ENCODE assay signal across 8 cellular contexts in genomic region chr11:16603890-16604783, GRCh38.
DNase-seq lines count a peak whose midpoint lies in the region; FAIRE-seq and TF ChIP-seq lines count a peak whose summit lies in the region.

No MANE protein-coding gene starts in this region.

- H3K4me2 ChIP-seq in BLaER1 = peak overlapping the region; percentile 99

- H3K36me3 ChIP-seq in BLaER1 = no peaks in the 10 kb centered on the region
- H3K36me3 ChIP-seq in MG63 = no peaks in the 10 kb centered on the region
- no peaks in the 10 kb centered on the region for H3K36me3 ChIP-seq in tibial nerve

- DNase-seq in MG63 = peak; percentile 37
- DNase-seq in ecto neural progenitor cell (ENCODE audit: low spot score) = peak; percentile 68
- DNase-seq in medulla oblongata (ENCODE audit: extremely low spot score) = peak; percentile 45
- DNase-seq in tibial nerve (ENCODE audit: low spot score in 2 of 2) = peak; percentile 43 to 50
- no peak for DNase-seq in NCI-H1048 (lab: John Stamatoyannopoulos, UW)
- no peak for DNase-seq in NCI-H2029 (lab: John Stamatoyannopoulos, UW)
- DNase-seq in GM19239 (ENCODE audit: insufficient read length, low spot score) = no peak

- peak in 1 of 2 donors; percentile 51 for TF ChIP-seq EP300 in tibial nerve (IDR thresholded peaks at IDR 0.05)

- H3K27me3 ChIP-seq in BLaER1 (peaks cover 74% of the 10 kb centered on the region), MG63 (peaks cover 9% of the 10 kb centered on the region), tibial nerve (peaks cover 0 to 20% of the 10 kb centered on the region in 2 donors)

- H3K4me3 ChIP-seq in BLaER1 = peak overlapping the region; percentile 69
- peak overlapping the region; percentile 43 for H3K4me3 ChIP-seq in MG63
- H3K4me3 ChIP-seq in tibial nerve = peak overlapping the region; percentile 59 to 67 (median 64)

- H3K4me1 ChIP-seq in BLaER1 (peaks cover 31% of the 10 kb centered on the region), tibial nerve (peaks cover 0 to 42% (median 0%) of the 10 kb centered on the region in 4 donors)

- no peak for FAIRE-seq in GM19239 (lab: Jason Lieb, UNC)

- WGBS in tibial nerve, 2 donors = 25 to 28% methylated on average over 39 to 53 of the region's 53 CpGs

- no peaks in the 10 kb centered on the region; the same call in 1 of the 2 replicates for H3K9me3 ChIP-seq in BLaER1
- H3K9me3 ChIP-seq in MG63 = no peaks in the 10 kb centered on the region
- H3K9me3 ChIP-seq in tibial nerve = no peaks in the 10 kb centered on the region

- peak overlapping the region; percentile 62; the same call in 1 of the 2 replicates for H3K9ac ChIP-seq in BLaER1

- peak in 1 of 2 donors; percentile 30 for TF ChIP-seq POLR2A in tibial nerve (IDR thresholded peaks at IDR 0.05)

- H4K20me1 ChIP-seq in BLaER1 = peaks cover 56% of the 10 kb centered on the region

- no peak for TF ChIP-seq CTCF in tibial nerve (IDR thresholded peaks at IDR 0.05)

- H3K27ac ChIP-seq in BLaER1 = no peak overlapping the region
- peak overlapping the region; percentile 72 to 94 (median 89) for H3K27ac ChIP-seq in tibial nerve

Comparison
In these comparisons a context has a peak if more than half of its experiments do, and no peak if none do; other contexts are left out.
1. DNase-seq: peak in MG63 (single experiment), ecto neural progenitor cell (single experiment), medulla oblongata (single experiment) and tibial nerve (2 of 2); none in NCI-H1048 (single experiment), NCI-H2029 (single experiment) and GM19239 (single experiment).
2. Peak in every context shown above with its lines, with median percentiles within 50 percentile points of each other: H3K4me3 ChIP-seq.